ENCODE assay signal across 22 cellular contexts in the genomic region with DNA sequence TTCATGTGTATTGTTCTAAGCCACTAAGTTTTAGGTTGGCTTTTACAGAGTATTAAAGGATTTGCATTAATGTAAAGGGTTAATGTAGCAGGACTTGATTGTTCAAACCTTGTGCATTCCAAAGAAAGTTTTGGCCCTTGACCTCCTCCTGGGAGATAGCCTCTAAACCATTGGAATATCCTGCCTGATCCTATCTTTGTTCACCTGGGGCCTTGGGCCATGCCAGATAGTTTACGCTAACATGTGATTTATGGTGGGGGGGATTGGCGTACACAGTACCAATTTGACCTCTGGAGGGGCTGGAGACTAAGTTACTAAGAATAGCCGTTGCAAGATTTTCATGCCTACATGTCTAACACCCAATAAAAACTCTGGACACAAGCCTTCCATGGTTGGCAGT.
DNase-seq lines count a peak whose midpoint lies in the region; ATAC-seq lines count a peak whose summit lies in the region.
"Had no signal": no experiment of that assay in that cellular context is flagged by ENCODE, and none has a peak within 500 bp of the region (broad histone marks: within the 10 kb centered on the region; RNA-seq: fewer than 3 reads in every experiment).

No MANE protein-coding gene starts in this region.

- no peak overlapping the region for H3K4me2 ChIP-seq in neuronal stem cell (ENCODE audit: insufficient read depth, low read length, poor library complexity, severe bottlenecking)
- H3K4me2 ChIP-seq: A549; BLaER1 treated with 17β-estradiol and CSF1 and Interleukin-3, amounts not matched to agents 10 nM and 100 nM had no signal

- no peaks in the 10 kb centered on the region for H3K27me3 ChIP-seq in HAP-1 (ENCODE audit: low read depth)
- no peaks in the 10 kb centered on the region for H3K27me3 ChIP-seq in neuronal stem cell (ENCODE audit: control insufficient read depth in 3 of 3, insufficient read depth in 3 of 3, low read depth in 1 of 3, low read length in 3 of 3)
- H3K27me3 ChIP-seq: BE2C; BLaER1 treated with 17β-estradiol and CSF1 and Interleukin-3, amounts not matched to agents 10 nM and 100 nM had no signal

- no peak overlapping the region for H3K4me3 Mint-ChIP-seq in activated CD4-positive, alpha-beta memory T cell treated with anti-CD3 and anti-CD28 coated beads, Interleukin-2, amount 10 ng/mL, durations not matched to agents 7 days and 5 days
- H3K4me3 Mint-ChIP-seq: CD14-positive monocyte; CD4-positive, alpha-beta T cell; CD8-positive, alpha-beta memory T cell had no signal

- no peak overlapping the region for H3K23ac ChIP-seq in neuronal stem cell (ENCODE audit: low read depth, low read length, poor library complexity)

- H3K27me3 Mint-ChIP-seq in activated CD4-positive, alpha-beta memory T cell treated with anti-CD3 and anti-CD28 coated beads, Interleukin-2, amount 10 ng/mL, durations not matched to agents 7 days and 5 days = no peaks in the 10 kb centered on the region
- H3K27me3 Mint-ChIP-seq: CD4-positive, alpha-beta T cell; CD8-positive, alpha-beta memory T cell had no signal

- no peaks in the 10 kb centered on the region for H3K79me1 ChIP-seq in neuronal stem cell (ENCODE audit: low read depth, low read length)

- no peak overlapping the region for H3K14ac ChIP-seq in neuronal stem cell (ENCODE audit: low read length)

- no peak for ATAC-seq in GM21381 (IDR thresholded peaks at IDR 0.05; ENCODE audit: unreplicated experiment)
- no peak for ATAC-seq in GM21825 (IDR thresholded peaks at IDR 0.05; ENCODE audit: unreplicated experiment)
- ATAC-seq: A549, HCT116 had no signal

- H3K27ac Mint-ChIP-seq in activated CD4-positive, alpha-beta memory T cell treated with anti-CD3 and anti-CD28 coated beads, Interleukin-2, amount 10 ng/mL, durations not matched to agents 7 days and 5 days = no peak overlapping the region
- H3K27ac Mint-ChIP-seq: CD14-positive monocyte; CD4-positive, alpha-beta T cell; CD8-positive, alpha-beta memory T cell had no signal

- no peak overlapping the region for H2BK15ac ChIP-seq in neuronal stem cell (ENCODE audit: low read length)

- no peak overlapping the region for H2BK5ac ChIP-seq in neuronal stem cell (ENCODE audit: low read length)

- no CpG with 5 or more reads among the region's 3 CpGs for WGBS in neuronal stem cell (ENCODE audit: extremely low coverage in 2 of 2, insufficient read length in 2 of 2, insufficient replicate concordance in 1 of 2), 2 donors

- H3K18ac ChIP-seq in neuronal stem cell (ENCODE audit: low read length) = no peak overlapping the region

- H2AFZ ChIP-seq in neuronal stem cell (ENCODE audit: low read length) = peak overlapping the region; percentile 48
- H2AFZ ChIP-seq: GM23248 had no signal

- H3K27ac ChIP-seq in neuronal stem cell (replicated peaks; ENCODE audit: low read length) = no peak overlapping the region
- H3K27ac ChIP-seq: A549; BLaER1 treated with 17β-estradiol and CSF1 and Interleukin-3, amounts not matched to agents 10 nM and 100 nM; GM23248 had no signal

- no peak overlapping the region for H4K8ac ChIP-seq in neuronal stem cell (ENCODE audit: low read depth, low read length)

- H3K4me3 ChIP-seq in HAP-1 (no peak overlapping the region), neuronal stem cell (ENCODE audit: low read length in 2 of 2) (no peak overlapping the region)
- H3K4me3 ChIP-seq: A549; BLaER1 treated with 17β-estradiol and CSF1 and Interleukin-3, amounts not matched to agents 10 nM and 100 nM; GM23248 had no signal

- DNase-seq in HAP-1 (ENCODE audit: low spot score in 2 of 2) (peak; percentile 43 to 55), islet precursor cell (peak; percentile 66), neuronal stem cell (ENCODE audit: low spot score) (no peak)
- DNase-seq in activated CD4-positive, alpha-beta memory T cell treated with anti-CD3 and anti-CD28 coated beads, Interleukin-2, amount 10 ng/mL, durations not matched to agents 7 days and 5 days = no peak
- DNase-seq: 8988T; ACHN; AML-193; BE2C; CD4-positive, alpha-beta T cell; CD8-positive, alpha-beta memory T cell; DMS 273 treated with DMSO at 0.1 percent for 48 hours; DMS79; EL; GF-D8; GM23248; H7 had no signal

- H2BK12ac ChIP-seq in neuronal stem cell (ENCODE audit: low read length) = no peak overlapping the region

- CTCF ChIA-PET in activated CD4-positive, alpha-beta memory T cell treated with anti-CD3 and anti-CD28 coated beads, Interleukin-2, amount 10 ng/mL, durations not matched to agents 7 days and 5 days (lab: Charles Lee) = no interaction called here

- no peaks in the 10 kb centered on the region for H3K36me3 Mint-ChIP-seq in activated CD4-positive, alpha-beta memory T cell treated with anti-CD3 and anti-CD28 coated beads, Interleukin-2, amount 10 ng/mL, durations not matched to agents 7 days and 5 days (ENCODE audit: low read depth)
- H3K36me3 Mint-ChIP-seq: CD14-positive monocyte; CD8-positive, alpha-beta memory T cell had no signal

- no peak overlapping the region for H4K91ac ChIP-seq in neuronal stem cell (ENCODE audit: low read depth, low read length, poor library complexity)

- H3K4me1 ChIP-seq in HAP-1 (peaks cover 5% of the 10 kb centered on the region), neuronal stem cell (ENCODE audit: control insufficient read depth in 2 of 2, insufficient read depth in 1 of 2, low read depth in 1 of 2, low read length in 2 of 2) (no peaks in the 10 kb centered on the region)
- H3K4me1 ChIP-seq: A549; BE2C; BLaER1 treated with 17β-estradiol and CSF1 and Interleukin-3, amounts not matched to agents 10 nM and 100 nM had no signal

- H3K4ac ChIP-seq in neuronal stem cell (ENCODE audit: low read length) = no peak overlapping the region

- H3K9me3 ChIP-seq in HAP-1 = no peaks in the 10 kb centered on the region
- no peaks in the 10 kb centered on the region for H3K9me3 ChIP-seq in neuronal stem cell (replicated peaks in 1 of 2; ENCODE audit: control insufficient read depth in 2 of 2, insufficient read depth in 1 of 2, low read depth in 1 of 2, low read length in 2 of 2)
- H3K9me3 ChIP-seq: A549; BE2C; BLaER1 treated with 17β-estradiol and CSF1 and Interleukin-3, amounts not matched to agents 10 nM and 100 nM had no signal

- no peak overlapping the region for H3K9ac ChIP-seq in neuronal stem cell (ENCODE audit: low read depth, low read length, poor library complexity)
- H3K9ac ChIP-seq: BLaER1 treated with 17β-estradiol and CSF1 and Interleukin-3, amounts not matched to agents 10 nM and 100 nM; GM23248 had no signal

- no peak overlapping the region for H2AK5ac ChIP-seq in neuronal stem cell (ENCODE audit: low read depth, low read length)

- H3K36me3 ChIP-seq in HAP-1 (replicated peaks) (no peaks in the 10 kb centered on the region), neuronal stem cell (replicated peaks in 1 of 2; ENCODE audit: control insufficient read depth in 2 of 2, insufficient read depth in 2 of 2, low read length in 2 of 2) (no peaks in the 10 kb centered on the region)
- H3K36me3 ChIP-seq: BE2C; BLaER1 treated with 17β-estradiol and CSF1 and Interleukin-3, amounts not matched to agents 10 nM and 100 nM had no signal

- no peaks in the 10 kb centered on the region for H3K9me3 Mint-ChIP-seq in activated CD4-positive, alpha-beta memory T cell treated with anti-CD3 and anti-CD28 coated beads, Interleukin-2, amount 10 ng/mL, durations not matched to agents 7 days and 5 days

- H3K4me1 Mint-ChIP-seq in activated CD4-positive, alpha-beta memory T cell treated with anti-CD3 and anti-CD28 coated beads, Interleukin-2, amount 10 ng/mL, durations not matched to agents 7 days and 5 days = no peaks in the 10 kb centered on the region
- H3K4me1 Mint-ChIP-seq: CD14-positive monocyte; CD8-positive, alpha-beta memory T cell had no signal

- H2BK120ac ChIP-seq in neuronal stem cell (ENCODE audit: low read depth, low read length) = no peak overlapping the region

- POLR2A ChIA-PET in activated CD4-positive, alpha-beta memory T cell treated with anti-CD3 and anti-CD28 coated beads, Interleukin-2, amount 10 ng/mL, durations not matched to agents 7 days and 5 days (lab: Charles Lee) = no interaction called here

- in situ Hi-C loops in HAP-1 (cut with MboI; ENCODE audit: low sequenced_read_pairs) = no loop called here

Comparison
In these comparisons a context has a peak if more than half of its experiments do, and no peak if none do; other contexts are left out.
1. DNase-seq: peak in HAP-1 (2 of 2) and islet precursor cell (single experiment); none in neuronal stem cell (single experiment) and activated CD4-positive, alpha-beta memory T cell treated with anti-CD3 and anti-CD28 coated beads, Interleukin-2, amount 10 ng/mL, durations not matched to agents 7 days and 5 days (single experiment).